ENCODE assay signal across 9 cellular contexts in genomic region chr1:75134939-75135828, GRCh38. TPM values are rescaled to one million over a fixed set of nuclear protein-coding genes. Genes with fewer than 3 reads are reported as not detected.
DNase-seq lines count a peak whose midpoint lies in the region; ATAC-seq and TF ChIP-seq lines count a peak whose summit lies in the region.
"Had no signal": no experiment of that assay in that cellular context is flagged by ENCODE, and none has a peak within 500 bp of the region (broad histone marks: within the 10 kb centered on the region; RNA-seq: fewer than 3 reads in every experiment).

No MANE protein-coding gene starts in this region.

- H3K9me3 ChIP-seq in SK-N-MC (ENCODE audit: low read depth, low read length) (no peaks in the 10 kb centered on the region), skeletal muscle tissue (ENCODE audit: control insufficient read depth in 3 of 3, low read length in 3 of 3) (no peaks in the 10 kb centered on the region)

- peak overlapping the region; percentile 70 for H3K4me3 ChIP-seq in SK-N-MC
- peak overlapping the region; percentile 43 to 58 (median 47) for H3K4me3 ChIP-seq in skeletal muscle tissue (ENCODE audit: low read length in 3 of 3)

- H3K27ac ChIP-seq in SK-N-MC (no peak overlapping the region), skeletal muscle tissue (ENCODE audit: low read depth, low read length) (no peak overlapping the region)

- H3K9ac ChIP-seq in SK-N-MC (ENCODE audit: insufficient read length) = no peak overlapping the region
- no peak overlapping the region for H3K9ac ChIP-seq in skeletal muscle tissue (ENCODE audit: low read depth in 1 of 3, low read length in 3 of 3)

- peaks cover 28% of the 10 kb centered on the region for H3K4me1 Mint-ChIP-seq in glutamatergic neuron (ENCODE audit: low read depth, unreplicated experiment)

- TF ChIP-seq CTCF in glutamatergic neuron (IDR thresholded peaks at IDR 0.05; ENCODE audit: partially characterized antibody, unreplicated experiment) = no peak

- peaks cover 50% of the 10 kb centered on the region for H3K27me3 Mint-ChIP-seq in glutamatergic neuron (ENCODE audit: unreplicated experiment)

- H3K27me3 ChIP-seq in skeletal muscle tissue (ENCODE audit: control insufficient read depth in 3 of 3, insufficient read depth in 3 of 3, low read length in 3 of 3) = peaks cover 77 to 88% (median 78%) of the 10 kb centered on the region in 3 donors

- H3K27ac Mint-ChIP-seq in glutamatergic neuron (ENCODE audit: unreplicated experiment) = no peak overlapping the region
- H3K27ac Mint-ChIP-seq: natural killer cell treated with Interleukin-12 subunit alpha and Interleukin-12 subunit beta and Interleukin-15 and Interleukin-18, amount 100 ng/mL, for 72 hours had no signal

- H3K9me3 Mint-ChIP-seq in glutamatergic neuron (ENCODE audit: unreplicated experiment) = peaks cover 27% of the 10 kb centered on the region

- no peaks in the 10 kb centered on the region for H3K36me3 Mint-ChIP-seq in glutamatergic neuron (ENCODE audit: unreplicated experiment)

- H3K4me1 ChIP-seq in skeletal muscle tissue (ENCODE audit: control insufficient read depth in 3 of 3, insufficient read depth in 3 of 3, low read length in 3 of 3) = peaks cover 9 to 15% (median 11%) of the 10 kb centered on the region in 3 donors

- H3K36me3 ChIP-seq in SK-N-MC (ENCODE audit: insufficient read depth, low read length) = no peaks in the 10 kb centered on the region
- no peaks in the 10 kb centered on the region for H3K36me3 ChIP-seq in skeletal muscle tissue (ENCODE audit: control insufficient read depth in 3 of 3, insufficient read depth in 3 of 3, low read length in 3 of 3)

- DNase-seq in DMS79 treated with DMSO at 0.1 percent for 48 hours (lab: John Stamatoyannopoulos, UW) (peak; percentile 26), DMS79 (lab: John Stamatoyannopoulos, UW) (no peak), SK-N-MC (ENCODE audit: low read depth, low spot score) (no peak), glutamatergic neuron (peak; percentile 39), hippocampal formation (lab: John Stamatoyannopoulos, UW) (no peak), cerebellum (ENCODE audit: low spot score) (no peak)

- H3K4me3 Mint-ChIP-seq in glutamatergic neuron (ENCODE audit: unreplicated experiment) = peak overlapping the region; percentile 78
- H3K4me3 Mint-ChIP-seq: natural killer cell treated with Interleukin-12 subunit alpha and Interleukin-12 subunit beta and Interleukin-15 and Interleukin-18, amount 100 ng/mL, for 72 hours had no signal

- ATAC-seq in GM19351 (IDR thresholded peaks at IDR 0.05; ENCODE audit: unreplicated experiment) = no peak

RNA-seq across cellular contexts. Expression of gene LHX8, which starts 1.0 kb away (rescaled TPM):
- total RNA-seq in glutamatergic neuron (ENCODE audit: unreplicated experiment) (not detected), skeletal muscle tissue (not detected), cerebellum (0.64 TPM)
- total RNA-seq: natural killer cell treated with Interleukin-12 subunit alpha and Interleukin-12 subunit beta and Interleukin-15 and Interleukin-18, amount 100 ng/mL, for 72 hours had no signal

Comparison
In these comparisons a context has a peak if more than half of its experiments do, and no peak if none do; other contexts are left out.
1. DNase-seq: peak in DMS79 treated with DMSO at 0.1 percent for 48 hours (single experiment) and glutamatergic neuron (single experiment); none in DMS79 (single experiment), SK-N-MC (single experiment), hippocampal formation (0 of 2) and cerebellum (single experiment).